8 cellular contexts compared by ENCODE assay signal in the genomic region with DNA sequence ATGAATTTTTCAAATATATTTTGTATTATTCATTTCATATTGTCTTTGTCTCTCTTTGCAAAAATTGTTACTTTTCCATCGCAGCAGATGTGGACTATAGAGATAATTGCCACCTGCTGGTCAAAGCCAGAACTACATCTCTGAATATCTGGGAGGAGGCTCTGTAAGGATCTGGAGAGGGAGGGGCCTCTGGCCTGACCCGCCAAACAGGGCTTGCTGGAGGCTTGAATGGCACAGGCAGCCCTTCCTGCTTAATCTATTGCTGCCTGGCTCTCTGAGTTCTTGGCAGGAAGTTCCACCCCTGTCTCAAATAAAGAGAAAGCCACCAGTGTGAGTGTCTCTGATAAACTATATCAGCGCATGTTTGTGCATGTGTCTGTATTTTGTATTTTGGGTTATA.
DNase-seq lines count a peak whose midpoint lies in the region; ATAC-seq and TF ChIP-seq lines count a peak whose summit lies in the region.

No MANE protein-coding gene starts in this region.

- H3K27me3 Mint-ChIP-seq in activated T-helper 1 cell treated with anti-CD3 and anti-CD28 coated beads, Interleukin-12 subunit alpha, Interleukin-12 subunit beta, Interleukin-2, Interleukin-4 antibody, amounts not matched to agents 30 ng/mL and 10 ng/mL and 1 ng/mL, durations not matched to agents 14 hours and 24 hours and 36 hours (ENCODE audit: insufficient read depth), result peaks cover 4% of the 10 kb centered on the region
- no peaks in the 10 kb centered on the region for H3K27me3 Mint-ChIP-seq in stimulated activated naive CD8-positive, alpha-beta T cell treated with anti-CD3 and anti-CD28 coated beads, Interleukin-15, amount 100 ng/mL, for 72 hours

- no peaks in the 10 kb centered on the region for H3F3A ChIP-seq in neural cell (ENCODE audit: insufficient read depth, low read length, poor library complexity, severe bottlenecking)

- no peak overlapping the region for H3K27ac Mint-ChIP-seq in activated T-helper 1 cell treated with anti-CD3 and anti-CD28 coated beads, Interleukin-12 subunit alpha, Interleukin-12 subunit beta, Interleukin-2, Interleukin-4 antibody, amounts not matched to agents 30 ng/mL and 10 ng/mL and 1 ng/mL, durations not matched to agents 14 hours and 24 hours and 36 hours
- H3K27ac Mint-ChIP-seq in stimulated activated naive CD8-positive, alpha-beta T cell treated with anti-CD3 and anti-CD28 coated beads, Interleukin-15, amount 100 ng/mL, for 72 hours, result no peak overlapping the region

- H3K9me2 ChIP-seq in neural cell (ENCODE audit: insufficient read depth, low read length), result no peaks in the 10 kb centered on the region

- H3K27ac ChIP-seq in neural cell (ENCODE audit: low read length), result no peak overlapping the region

- DNase-seq in ELR (ENCODE audit: low read depth), result peak; percentile 89
- peak; percentile 56 for DNase-seq in H7
- peak; percentile 57 for DNase-seq in LoVo (ENCODE audit: low spot score)
- peak; percentile 84 for DNase-seq in RPMI8226
- peak; percentile 72 for DNase-seq in activated T-helper 1 cell treated with anti-CD3 and anti-CD28 coated beads, Interleukin-12 subunit alpha, Interleukin-12 subunit beta, Interleukin-2, Interleukin-4 antibody, amounts not matched to agents 30 ng/mL and 10 ng/mL and 1 ng/mL, durations not matched to agents 14 hours and 24 hours and 36 hours (ENCODE audit: low spot score)
- DNase-seq in fibroblast of mammary gland (ENCODE audit: low read depth), result peak; percentile 87
- peak; percentile 76 to 78 for DNase-seq in stimulated activated naive CD8-positive, alpha-beta T cell treated with anti-CD3 and anti-CD28 coated beads, Interleukin-15, amount 100 ng/mL, for 72 hours

- no peaks in the 10 kb centered on the region for H3K9me3 ChIP-seq in neural cell (ENCODE audit: low read length)

- peak; percentile 100 for ATAC-seq in stimulated activated naive CD8-positive, alpha-beta T cell treated with anti-CD3 and anti-CD28 coated beads, Interleukin-15, amount 100 ng/mL, for 72 hours

- intact Hi-C loops in activated T-helper 1 cell treated with anti-CD3 and anti-CD28 coated beads, Interleukin-12 subunit alpha, Interleukin-12 subunit beta, Interleukin-2, Interleukin-4 antibody, amounts not matched to agents 30 ng/mL and 10 ng/mL and 1 ng/mL, durations not matched to agents 14 hours and 24 hours and 36 hours (cut with micrococcal nuclease), result loop anchor here (1.0 to 5.0 kb wide), 3 partner anchors 41 to 384 kb away; no protein-coding TSS in a partner anchor

- H3K27me3 ChIP-seq in H7 (ENCODE audit: control insufficient read depth, insufficient read depth, low read length), result no peaks in the 10 kb centered on the region
- H3K27me3 ChIP-seq in neural cell (ENCODE audit: insufficient read depth, low read depth, low read length), result no peaks in the 10 kb centered on the region

- no peak for TF ChIP-seq EP300 in neural cell (conservative IDR thresholded peaks at IDR 0.05; ENCODE audit: poor library complexity, severe bottlenecking)

- H3K36me3 Mint-ChIP-seq in activated T-helper 1 cell treated with anti-CD3 and anti-CD28 coated beads, Interleukin-12 subunit alpha, Interleukin-12 subunit beta, Interleukin-2, Interleukin-4 antibody, amounts not matched to agents 30 ng/mL and 10 ng/mL and 1 ng/mL, durations not matched to agents 14 hours and 24 hours and 36 hours (ENCODE audit: low read depth), result no peaks in the 10 kb centered on the region

- H3K4me3 Mint-ChIP-seq in activated T-helper 1 cell treated with anti-CD3 and anti-CD28 coated beads, Interleukin-12 subunit alpha, Interleukin-12 subunit beta, Interleukin-2, Interleukin-4 antibody, amounts not matched to agents 30 ng/mL and 10 ng/mL and 1 ng/mL, durations not matched to agents 14 hours and 24 hours and 36 hours, result peak overlapping the region; percentile 70
- H3K4me3 Mint-ChIP-seq in stimulated activated naive CD8-positive, alpha-beta T cell treated with anti-CD3 and anti-CD28 coated beads, Interleukin-15, amount 100 ng/mL, for 72 hours, result peak overlapping the region; percentile 46 to 71

- no peak overlapping the region for H3K4me3 ChIP-seq in H7 (ENCODE audit: insufficient read depth, low read depth, low read length)
- H3K4me3 ChIP-seq in fibroblast of mammary gland (ENCODE audit: control insufficient read depth, low read depth, low read length), result peak overlapping the region; percentile 17
- no peak overlapping the region for H3K4me3 ChIP-seq in neural cell (ENCODE audit: low read length)

- H3K4me1 Mint-ChIP-seq in activated T-helper 1 cell treated with anti-CD3 and anti-CD28 coated beads, Interleukin-12 subunit alpha, Interleukin-12 subunit beta, Interleukin-2, Interleukin-4 antibody, amounts not matched to agents 30 ng/mL and 10 ng/mL and 1 ng/mL, durations not matched to agents 14 hours and 24 hours and 36 hours (ENCODE audit: low read depth), result peaks cover 4% of the 10 kb centered on the region
- peaks cover 5% of the 10 kb centered on the region for H3K4me1 Mint-ChIP-seq in stimulated activated naive CD8-positive, alpha-beta T cell treated with anti-CD3 and anti-CD28 coated beads, Interleukin-15, amount 100 ng/mL, for 72 hours

- H2AFZ ChIP-seq in neural cell (ENCODE audit: low read depth, low read length), result no peak overlapping the region

- peak; percentile 64 for TF ChIP-seq CTCF in fibroblast of mammary gland (conservative IDR thresholded peaks at IDR 0.05; ENCODE audit: control insufficient read depth, insufficient read depth, low read depth, low read length)
- TF ChIP-seq CTCF in neural cell (IDR thresholded peaks at IDR 0.05; ENCODE audit: poor library complexity, severe bottlenecking), result peak; percentile 74

- no peaks in the 10 kb centered on the region for H4K20me1 ChIP-seq in neural cell (ENCODE audit: insufficient read depth)

- H3K4me2 ChIP-seq in neural cell (ENCODE audit: low read length), result no peak overlapping the region

- H3K36me3 ChIP-seq in H7 (replicated peaks; ENCODE audit: control insufficient read depth, insufficient read depth, low read length) (no peaks in the 10 kb centered on the region), neural cell (ENCODE audit: insufficient read depth, low read length) (no peaks in the 10 kb centered on the region)

- no peaks in the 10 kb centered on the region for H3K9me3 Mint-ChIP-seq in activated T-helper 1 cell treated with anti-CD3 and anti-CD28 coated beads, Interleukin-12 subunit alpha, Interleukin-12 subunit beta, Interleukin-2, Interleukin-4 antibody, amounts not matched to agents 30 ng/mL and 10 ng/mL and 1 ng/mL, durations not matched to agents 14 hours and 24 hours and 36 hours
- no peaks in the 10 kb centered on the region for H3K9me3 Mint-ChIP-seq in stimulated activated naive CD8-positive, alpha-beta T cell treated with anti-CD3 and anti-CD28 coated beads, Interleukin-15, amount 100 ng/mL, for 72 hours

- no peak overlapping the region for H3K9ac ChIP-seq in neural cell (ENCODE audit: low read length)

- H3K79me2 ChIP-seq in neural cell (replicated peaks; ENCODE audit: insufficient read depth, low read length), result no peaks in the 10 kb centered on the region

- peak; percentile 70 for TF ChIP-seq RAD21 in neural cell (conservative IDR thresholded peaks at IDR 0.05)

TF ChIP-seq in neural cell, 6 proteins besides CTCF, POLR2A, EP300 and RAD21:
- TF ChIP-seq SMC3 (conservative IDR thresholded peaks at IDR 0.05; ENCODE audit: poor library complexity) (peak; percentile 84), TAF1 (IDR thresholded peaks at IDR 0.05; ENCODE audit: low read depth) (no peak)
TF ChIP-seq in neural cell: peak in this region for 1.
